13 cellular contexts compared by ENCODE assay signal in the genomic region with DNA sequence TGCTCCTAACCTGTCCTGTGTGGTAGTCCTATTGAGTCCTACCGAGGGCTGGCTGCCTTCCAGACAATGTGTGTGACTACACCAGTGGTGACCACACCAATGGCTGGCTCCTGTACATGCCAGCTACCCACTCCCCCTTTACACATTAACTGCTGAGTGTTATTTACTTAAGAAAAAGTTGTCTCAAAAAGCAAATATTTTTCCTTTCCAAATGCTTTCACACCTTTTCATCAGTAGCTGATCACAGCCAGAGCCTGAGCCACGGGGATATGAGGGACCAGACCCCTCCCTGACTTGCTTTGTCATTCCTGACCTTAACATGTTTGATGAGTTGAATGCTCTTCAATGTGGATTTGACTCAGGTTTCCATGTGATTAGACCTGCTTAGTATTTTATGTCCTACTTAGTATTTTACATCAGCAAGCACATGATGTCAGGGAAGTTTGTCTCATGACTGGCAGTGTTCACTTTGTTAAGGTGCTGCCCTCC. TPM values are rescaled to one million over a fixed set of nuclear protein-coding genes. Genes with fewer than 3 reads are reported as not detected.
DNase-seq lines count a peak whose midpoint lies in the region; ATAC-seq, FAIRE-seq and TF ChIP-seq lines count a peak whose summit lies in the region.
"Had no signal": no experiment of that assay in that cellular context is flagged by ENCODE, and none has a peak within 500 bp of the region (broad histone marks: within the 10 kb centered on the region; RNA-seq: fewer than 3 reads in every experiment).

No MANE protein-coding gene starts in this region.

- DNase-seq in COR-L47 (lab: John Stamatoyannopoulos, UW) (peak; percentile 97), LoVo (ENCODE audit: low spot score) (peak; percentile 16), SHP77 treated with DMSO at 0.1 percent for 48 hours (lab: John Stamatoyannopoulos, UW) (peak; percentile 35), left colon (peak in 1 of 2 donors; percentile 42), GM12892 (ENCODE audit: insufficient read length) (no peak)
- DNase-seq in activated naive CD4-positive, alpha-beta T cell treated with anti-CD3 and anti-CD28 coated beads, Interleukin-2, amount 10 ng/mL, durations not matched to agents 7 days and 5 days = no peak
- DNase-seq: activated CD8-positive, alpha-beta T cell treated with anti-CD3 and anti-CD28 coated beads for 36 hours; thyroid gland had no signal

- no peak for FAIRE-seq in GM12892 (lab: Jason Lieb, UNC)
- FAIRE-seq: K562 had no signal

- CTCF ChIA-PET in activated naive CD4-positive, alpha-beta T cell treated with anti-CD3 and anti-CD28 coated beads, Interleukin-2, amount 10 ng/mL, durations not matched to agents 7 days and 5 days (lab: Charles Lee) = interaction anchor here (0.8 kb wide), 1 partner anchor 26 kb away, joined by 4 read pairs; no protein-coding TSS in a partner anchor

- H3K27ac Mint-ChIP-seq in activated naive CD4-positive, alpha-beta T cell treated with anti-CD3 and anti-CD28 coated beads, Interleukin-2, amount 10 ng/mL, durations not matched to agents 7 days and 5 days = no peak overlapping the region
- H3K27ac Mint-ChIP-seq: activated CD8-positive, alpha-beta T cell treated with anti-CD3 and anti-CD28 coated beads for 36 hours; activated naive CD4-positive, alpha-beta T cell treated with anti-CD3 and anti-CD28 coated beads, Interleukin-2, amount 50 U/mL, for 72 hours had no signal

- H3K9me3 Mint-ChIP-seq in activated naive CD4-positive, alpha-beta T cell treated with anti-CD3 and anti-CD28 coated beads, Interleukin-2, amount 10 ng/mL, durations not matched to agents 7 days and 5 days = no peaks in the 10 kb centered on the region
- H3K9me3 Mint-ChIP-seq: activated CD8-positive, alpha-beta T cell treated with anti-CD3 and anti-CD28 coated beads for 36 hours; activated naive CD4-positive, alpha-beta T cell treated with anti-CD3 and anti-CD28 coated beads, Interleukin-2, amount 50 U/mL, for 72 hours had no signal

- intact Hi-C loops in left colon (cut with DNase I, micrococcal nuclease) = no loop called here

- TF ChIP-seq POLR2A in GM12892 (IDR thresholded peaks at IDR 0.05; ENCODE audit: low read depth, low read length) = no peak

- no peak overlapping the region for H3K4me3 Mint-ChIP-seq in activated naive CD4-positive, alpha-beta T cell treated with anti-CD3 and anti-CD28 coated beads, Interleukin-2, amount 10 ng/mL, durations not matched to agents 7 days and 5 days
- H3K4me3 Mint-ChIP-seq: activated CD8-positive, alpha-beta T cell treated with anti-CD3 and anti-CD28 coated beads for 36 hours had no signal

- ATAC-seq in left colon = peak; percentile 60
- no peak for ATAC-seq in GM19467 (IDR thresholded peaks at IDR 0.05; ENCODE audit: unreplicated experiment)
- ATAC-seq in GM19395 (IDR thresholded peaks at IDR 0.05; ENCODE audit: unreplicated experiment) = no peak
- ATAC-seq: activated CD8-positive, alpha-beta T cell treated with anti-CD3 and anti-CD28 coated beads for 36 hours; activated naive CD4-positive, alpha-beta T cell treated with anti-CD3 and anti-CD28 coated beads, Interleukin-2, amount 50 U/mL, for 72 hours; K562 had no signal

- peaks cover 2% of the 10 kb centered on the region for H3K36me3 Mint-ChIP-seq in activated naive CD4-positive, alpha-beta T cell treated with anti-CD3 and anti-CD28 coated beads, Interleukin-2, amount 10 ng/mL, durations not matched to agents 7 days and 5 days
- H3K36me3 Mint-ChIP-seq: activated naive CD4-positive, alpha-beta T cell treated with anti-CD3 and anti-CD28 coated beads, Interleukin-2, amount 50 U/mL, for 72 hours had no signal

- H3K27me3 Mint-ChIP-seq in activated naive CD4-positive, alpha-beta T cell treated with anti-CD3 and anti-CD28 coated beads, Interleukin-2, amount 10 ng/mL, durations not matched to agents 7 days and 5 days = no peaks in the 10 kb centered on the region
- H3K27me3 Mint-ChIP-seq: activated CD8-positive, alpha-beta T cell treated with anti-CD3 and anti-CD28 coated beads for 36 hours had no signal

- H3K4me1 Mint-ChIP-seq in activated naive CD4-positive, alpha-beta T cell treated with anti-CD3 and anti-CD28 coated beads, Interleukin-2, amount 10 ng/mL, durations not matched to agents 7 days and 5 days = peaks cover 5% of the 10 kb centered on the region

RNA-seq across cellular contexts. Expression of a gene that starts 29.6 kb away (rescaled TPM):
- 10 to 100 TPM; 13.7 to 46.0 TPM for total RNA-seq in left colon
- not detected for polyA plus RNA-seq in GM12892 (2012; ENCODE audit: missing spikeins)
- total RNA-seq: activated CD8-positive, alpha-beta T cell treated with anti-CD3 and anti-CD28 coated beads for 36 hours; activated naive CD4-positive, alpha-beta T cell treated with anti-CD3 and anti-CD28 coated beads, Interleukin-2, amount 50 U/mL, for 72 hours; T-helper 1 cell treated with Interleukin-12 subunit alpha and Interleukin-12 subunit beta and Interleukin-4 antibody, amounts not matched to agents 30 ng/mL and 1 ng/mL, for 36 hours had no signal

RNA-seq across cellular contexts. Expression of a gene that starts 46.7 kb away (rescaled TPM):
- total RNA-seq in left colon = 1 to 10 TPM; 4.9 to 9.5 TPM
- 0.30 TPM for polyA plus RNA-seq in GM12892 (2012; ENCODE audit: missing spikeins)

Comparison
In these comparisons a context has a peak if more than half of its experiments do, and no peak if none do; other contexts are left out.
1. DNase-seq: peak in COR-L47 (single experiment), LoVo (single experiment) and SHP77 treated with DMSO at 0.1 percent for 48 hours (single experiment); none in GM12892 (single experiment) and activated naive CD4-positive, alpha-beta T cell treated with anti-CD3 and anti-CD28 coated beads, Interleukin-2, amount 10 ng/mL, durations not matched to agents 7 days and 5 days (single experiment).